1 cellular context compared by ENCODE assay signal in the genomic region with DNA sequence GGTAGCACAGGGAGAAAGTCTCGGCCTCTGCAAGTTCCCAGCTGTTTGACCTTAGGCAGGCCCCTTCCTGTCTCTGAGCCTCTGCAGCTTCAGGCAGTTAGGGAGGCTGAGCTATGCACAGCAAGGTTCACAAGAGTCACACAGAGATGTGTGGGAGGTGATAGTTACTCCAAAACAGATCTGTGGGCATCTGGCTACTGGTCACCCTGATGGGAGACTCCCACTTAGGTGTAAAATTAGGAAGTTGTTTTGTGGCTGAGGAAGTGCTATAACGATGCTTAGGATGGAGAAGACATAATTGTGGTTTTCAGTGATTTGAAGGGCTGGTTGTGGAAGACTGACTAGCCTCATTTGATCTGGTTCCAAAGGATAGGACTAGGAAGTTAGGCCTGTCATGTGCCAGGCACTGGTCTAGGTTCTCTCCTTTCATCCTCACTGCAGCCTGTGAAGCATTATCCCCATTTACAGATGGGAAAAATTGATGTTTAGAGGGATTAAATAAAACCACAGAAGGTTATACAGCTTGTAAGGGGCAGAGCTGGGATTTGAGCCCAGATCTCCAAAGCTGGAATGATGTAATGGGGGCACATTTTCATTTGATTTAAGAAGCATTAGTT.
TF ChIP-seq lines count a peak whose summit lies in the region.

No MANE protein-coding gene starts in this region.

TF ChIP-seq in K562, 482 proteins besides CTCF, POLR2A, EP300 and RAD21 (continued from another document):
- TF ChIP-seq HEY1 (CRISPR knock-in tag; IDR thresholded peaks at IDR 0.05; ENCODE audit: borderline replicate concordance) (no peak), CBFA2T3 (IDR thresholded peaks at IDR 0.05) (peak; percentile 47; the same call in 1 of the 2 replicates), SPI1 (IDR thresholded peaks at IDR 0.05; ENCODE audit: borderline replicate concordance, low read depth, low read length) (peak; percentile 68; the same call in 1 of the 2 replicates), TCF3 (CRISPR knock-in tag; IDR thresholded peaks at IDR 0.05) (peak; percentile 28; the same call in 1 of the 2 replicates), ZNF445 (CRISPR knock-in tag; IDR thresholded peaks at IDR 0.05; ENCODE audit: low read depth) (no peak), BRD9 (IDR thresholded peaks at IDR 0.05; ENCODE audit: low read depth, partially characterized antibody) (peak; percentile 84), ZFP36 (IDR thresholded peaks at IDR 0.05; ENCODE audit: low read depth, low read length, partially characterized antibody) (peak; percentile 80), LEF1 (IDR thresholded peaks at IDR 0.05) (no peak), CTBP1 (IDR thresholded peaks at IDR 0.05; ENCODE audit: borderline replicate concordance) (peak; percentile 34; the same call in 1 of the 2 replicates), KDM1A (IDR thresholded peaks at IDR 0.05) (peak; percentile 69 to 77)
- TF ChIP-seq, protein P1, sequence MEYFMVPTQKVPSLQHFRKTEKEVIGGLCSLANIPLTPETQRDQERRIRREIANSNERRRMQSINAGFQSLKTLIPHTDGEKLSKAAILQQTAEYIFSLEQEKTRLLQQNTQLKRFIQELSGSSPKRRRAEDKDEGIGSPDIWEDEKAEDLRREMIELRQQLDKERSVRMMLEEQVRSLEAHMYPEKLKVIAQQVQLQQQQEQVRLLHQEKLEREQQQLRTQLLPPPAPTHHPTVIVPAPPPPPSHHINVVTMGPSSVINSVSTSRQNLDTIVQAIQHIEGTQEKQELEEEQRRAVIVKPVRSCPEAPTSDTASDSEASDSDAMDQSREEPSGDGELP (CRISPR knock-in tag; IDR thresholded peaks at IDR 0.05; ENCODE audit: borderline replicate concordance) = 0 out of 2 replicates have a peak, but pooled peaks have one; percentile 21
- TF ChIP-seq, protein P2, sequence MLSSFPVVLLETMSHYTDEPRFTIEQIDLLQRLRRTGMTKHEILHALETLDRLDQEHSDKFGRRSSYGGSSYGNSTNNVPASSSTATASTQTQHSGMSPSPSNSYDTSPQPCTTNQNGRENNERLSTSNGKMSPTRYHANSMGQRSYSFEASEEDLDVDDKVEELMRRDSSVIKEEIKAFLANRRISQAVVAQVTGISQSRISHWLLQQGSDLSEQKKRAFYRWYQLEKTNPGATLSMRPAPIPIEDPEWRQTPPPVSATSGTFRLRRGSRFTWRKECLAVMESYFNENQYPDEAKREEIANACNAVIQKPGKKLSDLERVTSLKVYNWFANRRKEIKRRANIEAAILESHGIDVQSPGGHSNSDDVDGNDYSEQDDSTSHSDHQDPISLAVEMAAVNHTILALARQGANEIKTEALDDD (IDR thresholded peaks at IDR 0.05) = peak; percentile 91
